In genomic region chr12:40107098-40107802, GRCh38 we compare ENCODE assay signal across 8 cellular contexts. TPM values are rescaled to one million over a fixed set of nuclear protein-coding genes. Genes with fewer than 3 reads are reported as not detected.
A peak's percentile ranks its signal among the peaks of the same experiment; 100 is the strongest.
DNase-seq lines count a peak whose midpoint lies in the region; TF ChIP-seq lines count a peak whose summit lies in the region.

No MANE protein-coding gene starts in this region.

- peak overlapping the region; percentile 65 for H3K4me2 ChIP-seq in parathyroid adenoma (ENCODE audit: low read length)

- H3K4me3 ChIP-seq in NB4 (ENCODE audit: low read depth, low read length) (peak overlapping the region; percentile 47), SJCRH30 (peak overlapping the region; percentile 84), parathyroid adenoma (ENCODE audit: low read depth, low read length) (peak overlapping the region; percentile 45), thymus (ENCODE audit: low read length) (peak overlapping the region; percentile 13)

- H3K27me3 ChIP-seq in SJCRH30 (no peaks in the 10 kb centered on the region), parathyroid adenoma (ENCODE audit: control insufficient read depth, insufficient read depth, low read length) (no peaks in the 10 kb centered on the region), thymus (ENCODE audit: control insufficient read depth, insufficient read depth) (no peaks in the 10 kb centered on the region)

- CTCF ChIA-PET in activated naive CD4-positive, alpha-beta T cell treated with anti-CD3 and anti-CD28 coated beads for 36 hours (lab: Charles Lee) = interaction anchor here (1.0 to 7.9 kb wide), 6 partner anchors 10 to 97 kb away, joined by 3 to 80 read pairs (median 8); no protein-coding TSS in a partner anchor

- peaks cover 16% of the 10 kb centered on the region for H3K79me2 ChIP-seq in parathyroid adenoma

- H3K9ac ChIP-seq in parathyroid adenoma = no peak overlapping the region

- H3K9me3 ChIP-seq in SJCRH30 (replicated peaks) = no peaks in the 10 kb centered on the region
- H3K9me3 ChIP-seq in parathyroid adenoma (ENCODE audit: control insufficient read depth, low read length) = no peaks in the 10 kb centered on the region
- no peaks in the 10 kb centered on the region for H3K9me3 ChIP-seq in thymus (ENCODE audit: control insufficient read depth)

- H3K36me3 ChIP-seq in SJCRH30 (no peaks in the 10 kb centered on the region), parathyroid adenoma (ENCODE audit: control insufficient read depth, insufficient read depth, low read length) (no peaks in the 10 kb centered on the region), thymus (ENCODE audit: control insufficient read depth, insufficient read depth) (no peaks in the 10 kb centered on the region)

- no peak overlapping the region for H3K27ac Mint-ChIP-seq in activated naive CD4-positive, alpha-beta T cell treated with anti-CD3 and anti-CD28 coated beads for 36 hours

- H2AFZ ChIP-seq in parathyroid adenoma = peak overlapping the region; percentile 73

- no peaks in the 10 kb centered on the region for H3K9me3 Mint-ChIP-seq in activated naive CD4-positive, alpha-beta T cell treated with anti-CD3 and anti-CD28 coated beads for 36 hours

- TF ChIP-seq POLR2A in NB4 (IDR thresholded peaks at IDR 0.05; ENCODE audit: extremely low read depth, insufficient read length) = no peak

- DNase-seq in ELF-1 (ENCODE audit: low read depth, low spot score) = peak; percentile 75
- DNase-seq in HCEC 1CT = peak; percentile 70
- peak; percentile 86 for DNase-seq in NB4 (ENCODE audit: low read depth)
- DNase-seq in SJCRH30 = peak; percentile 78 to 86
- peak; percentile 94 for DNase-seq in activated naive CD4-positive, alpha-beta T cell treated with anti-CD3 and anti-CD28 coated beads for 36 hours
- peak; percentile 52 for DNase-seq in glomerular endothelial cell (ENCODE audit: extremely low read depth, low read depth, low spot score)

- peak overlapping the region; percentile 53 for H3K4me3 Mint-ChIP-seq in activated naive CD4-positive, alpha-beta T cell treated with anti-CD3 and anti-CD28 coated beads for 36 hours

- H3K27ac ChIP-seq in SJCRH30 (no peak overlapping the region), parathyroid adenoma (peak overlapping the region; percentile 81), thymus (ENCODE audit: low read depth) (no peak overlapping the region)

- no peaks in the 10 kb centered on the region for H3K36me3 Mint-ChIP-seq in activated naive CD4-positive, alpha-beta T cell treated with anti-CD3 and anti-CD28 coated beads for 36 hours (ENCODE audit: low read depth)

- WGBS in thymus = 27% methylated on average over 19 of the region's 19 CpGs

- H3K4me1 Mint-ChIP-seq in activated naive CD4-positive, alpha-beta T cell treated with anti-CD3 and anti-CD28 coated beads for 36 hours (ENCODE audit: low read depth) = peaks cover 37% of the 10 kb centered on the region

- H3K27me3 Mint-ChIP-seq in activated naive CD4-positive, alpha-beta T cell treated with anti-CD3 and anti-CD28 coated beads for 36 hours (ENCODE audit: low read depth) = no peaks in the 10 kb centered on the region

- H3K4me1 ChIP-seq in SJCRH30 (0 out of 2 replicates have a peak, but pooled peaks cover 2% of the 10 kb centered on the region), parathyroid adenoma (peaks cover 6% of the 10 kb centered on the region), thymus (ENCODE audit: control insufficient read depth, insufficient read depth, low read length) (peaks cover 3% of the 10 kb centered on the region)

- TF ChIP-seq CTCF in NB4 (IDR thresholded peaks at IDR 0.05; ENCODE audit: low read depth, low read length) (peak; percentile 89), parathyroid adenoma (IDR thresholded peaks at IDR 0.05) (peak; percentile 97)

- intact Hi-C loops in activated naive CD4-positive, alpha-beta T cell treated with anti-CD3 and anti-CD28 coated beads for 36 hours (cut with micrococcal nuclease) = loop anchor here (1.0 to 5.0 kb wide), 9 partner anchors 11 to 1970 kb away; partner anchors contain the start of gene KIF21A

RNA-seq across cellular contexts. Expression of gene SLC2A13, which starts 1.4 kb away (rescaled TPM):
- 8.4 and 11.1 TPM in 2 replicates for total RNA-seq in SJCRH30 (2014; rRNA removed; shearing (Covaris generic))
- total RNA-seq in activated naive CD4-positive, alpha-beta T cell treated with anti-CD3 and anti-CD28 coated beads for 36 hours = 1 to 10 TPM; 2.0 to 2.1 TPM
- 3.0 and 5.7 TPM in 2 replicates for total RNA-seq in glomerular endothelial cell
- 2.6 TPM for polyA plus RNA-seq in thymus

Comparison
In these comparisons a context has a peak if more than half of its experiments do, and no peak if none do; other contexts are left out.
1. H3K4me3 ChIP-seq: peak in every context shown above with its lines; median percentile 84 in SJCRH30; 47 in NB4; 45 in parathyroid adenoma; 13 in thymus.